Comparison of ENCODE assay signal across 8 cellular contexts in genomic region chr11:64867748-64868462, GRCh38. TPM values are rescaled to one million over a fixed set of nuclear protein-coding genes. Genes with fewer than 3 reads are reported as not detected.
A peak's percentile ranks its signal among the peaks of the same experiment; 100 is the strongest.
DNase-seq lines count a peak whose midpoint lies in the region; ATAC-seq and TF ChIP-seq lines count a peak whose summit lies in the region.

No MANE protein-coding gene starts in this region.

- POLR2A ChIA-PET in naive thymus-derived CD8-positive, alpha-beta T cell (lab: Charles Lee): interaction anchor here (0.7 to 45.7 kb wide), 5 partner anchors 10 to 1091 kb away, joined by 3 to 2449 read pairs (median 22); partner anchors contain the start of genes CDC42BPG, EHD1 and SF1

- H3K27me3 ChIP-seq in ascending aorta: no peaks in the 10 kb centered on the region
- no peaks in the 10 kb centered on the region for H3K27me3 ChIP-seq in WERI-Rb-1 (ENCODE audit: insufficient read depth, low read depth, severe bottlenecking)

- peak overlapping the region; percentile 56 for H3K4me3 Mint-ChIP-seq in stimulated activated naive CD8-positive, alpha-beta T cell treated with anti-CD3 and anti-CD28 coated beads, Interleukin-15, Interleukin-2, amounts not matched to agents 100 ng/mL and 50 ng/mL, for 24 hours
- peak overlapping the region; percentile 73 to 87 (median 80) for H3K4me3 Mint-ChIP-seq in naive thymus-derived CD8-positive, alpha-beta T cell

- no peaks in the 10 kb centered on the region for H3K27me3 Mint-ChIP-seq in stimulated activated naive CD8-positive, alpha-beta T cell treated with anti-CD3 and anti-CD28 coated beads, Interleukin-15, Interleukin-2, amounts not matched to agents 100 ng/mL and 50 ng/mL, for 24 hours
- H3K27me3 Mint-ChIP-seq in naive thymus-derived CD8-positive, alpha-beta T cell: no peaks in the 10 kb centered on the region

- ATAC-seq in stimulated activated naive CD8-positive, alpha-beta T cell treated with anti-CD3 and anti-CD28 coated beads, Interleukin-15, Interleukin-2, amounts not matched to agents 100 U/mL and 50 U/mL, for 24 hours: no peak
- no peak for ATAC-seq in naive thymus-derived CD8-positive, alpha-beta T cell

- peaks cover 95% of the 10 kb centered on the region for H3K4me1 Mint-ChIP-seq in stimulated activated naive CD8-positive, alpha-beta T cell treated with anti-CD3 and anti-CD28 coated beads, Interleukin-15, Interleukin-2, amounts not matched to agents 100 ng/mL and 50 ng/mL, for 24 hours (ENCODE audit: low read depth)
- H3K4me1 Mint-ChIP-seq in naive thymus-derived CD8-positive, alpha-beta T cell: peaks cover 39 to 96% (median 92%) of the 10 kb centered on the region in 4 donors

- H3K36me3 ChIP-seq in ascending aorta (peaks cover 21 to 29% of the 10 kb centered on the region in 2 donors), WERI-Rb-1 (peaks cover 7% of the 10 kb centered on the region; the same call in 1 of the 2 replicates)

- TF ChIP-seq CTCF in ascending aorta (IDR thresholded peaks at IDR 0.05) (no peak), WERI-Rb-1 (IDR thresholded peaks at IDR 0.05; ENCODE audit: low read depth, low read length) (no peak)

- peak overlapping the region; percentile 97 to 98 for H3K27ac ChIP-seq in ascending aorta
- H3K27ac ChIP-seq in WERI-Rb-1: no peak overlapping the region

- H3K9me3 Mint-ChIP-seq in stimulated activated naive CD8-positive, alpha-beta T cell treated with anti-CD3 and anti-CD28 coated beads, Interleukin-15, Interleukin-2, amounts not matched to agents 100 ng/mL and 50 ng/mL, for 24 hours: peaks cover 5% of the 10 kb centered on the region
- peaks cover 0 to 4% (median 0%) of the 10 kb centered on the region in 9 donors for H3K9me3 Mint-ChIP-seq in naive thymus-derived CD8-positive, alpha-beta T cell

- peaks cover 45% of the 10 kb centered on the region for H3K36me3 Mint-ChIP-seq in stimulated activated naive CD8-positive, alpha-beta T cell treated with anti-CD3 and anti-CD28 coated beads, Interleukin-15, Interleukin-2, amounts not matched to agents 100 ng/mL and 50 ng/mL, for 24 hours (ENCODE audit: low read depth)
- H3K36me3 Mint-ChIP-seq in naive thymus-derived CD8-positive, alpha-beta T cell: peaks cover 4 to 44% (median 15%) of the 10 kb centered on the region in 3 donors

- intact Hi-C loops in ascending aorta (cut with DNase I): no loop called here

- H3K4me3 ChIP-seq in ascending aorta: no peak overlapping the region
- no peak overlapping the region for H3K4me3 ChIP-seq in WERI-Rb-1 (ENCODE audit: low read depth, low read length)

- H3K9me3 ChIP-seq in ascending aorta: no peaks in the 10 kb centered on the region
- no peaks in the 10 kb centered on the region for H3K9me3 ChIP-seq in WERI-Rb-1 (ENCODE audit: severe bottlenecking)

- no peak for DNase-seq in stimulated activated naive CD8-positive, alpha-beta T cell treated with anti-CD3 and anti-CD28 coated beads, Interleukin-15, Interleukin-2, amounts not matched to agents 100 U/mL and 50 U/mL, for 24 hours
- no peak for DNase-seq in ascending aorta (ENCODE audit: low spot score in 2 of 2)
- no peak for DNase-seq in naive thymus-derived CD8-positive, alpha-beta T cell
- no peak for DNase-seq in ecto neural progenitor cell (ENCODE audit: low spot score)
- no peak for DNase-seq in NCI-H187 treated with DMSO at 0.1 percent for 48 hours (lab: John Stamatoyannopoulos, UW)
- DNase-seq in AG20443 (ENCODE audit: low spot score): no peak
- DNase-seq in WERI-Rb-1: no peak

- H3K4me1 ChIP-seq in ascending aorta: peaks cover 58 to 90% of the 10 kb centered on the region in 2 donors

- peak overlapping the region; percentile 85 for H3K27ac Mint-ChIP-seq in stimulated activated naive CD8-positive, alpha-beta T cell treated with anti-CD3 and anti-CD28 coated beads, Interleukin-15, Interleukin-2, amounts not matched to agents 100 ng/mL and 50 ng/mL, for 24 hours
- H3K27ac Mint-ChIP-seq in naive thymus-derived CD8-positive, alpha-beta T cell: peak overlapping the region; percentile 91 to 96 (median 94)

RNA-seq across cellular contexts. Expression of gene EHD1, which starts 10.5 kb away (rescaled TPM):
- 216 TPM for total RNA-seq in ascending aorta
- 100 to 1,000 TPM; 217 to 226 TPM for total RNA-seq in naive thymus-derived CD8-positive, alpha-beta T cell
- 100 to 1,000 TPM; 137 to 164 (median 154) TPM for polyA plus RNA-seq in naive thymus-derived CD8-positive, alpha-beta T cell

RNA-seq across cellular contexts. Expression of gene CDC42BPG, which starts 23.5 kb away (rescaled TPM):
- total RNA-seq in ascending aorta: not detected
- 10 to 100 TPM in 1 of 2 experiments, 1 to 10 TPM in 1; 9.0 to 10.3 TPM for total RNA-seq in naive thymus-derived CD8-positive, alpha-beta T cell
- polyA plus RNA-seq in naive thymus-derived CD8-positive, alpha-beta T cell: under 1 TPM; 0.09 to 0.38 (median 0.13) TPM

RNA-seq across cellular contexts. Expression of gene ATG2A, which starts 49.1 kb away (rescaled TPM):
- 39.5 TPM for total RNA-seq in ascending aorta
- 10 to 100 TPM; 39.5 to 41.4 TPM for total RNA-seq in naive thymus-derived CD8-positive, alpha-beta T cell
- 1 to 10 TPM; 3.4 to 4.2 (median 3.6) TPM for polyA plus RNA-seq in naive thymus-derived CD8-positive, alpha-beta T cell

RNA-seq across cellular contexts. Expression of gene PPP2R5B, which starts 56.6 kb away (rescaled TPM):
- total RNA-seq in ascending aorta: 115 TPM
- 10 to 100 TPM; 13.4 to 16.0 TPM for total RNA-seq in naive thymus-derived CD8-positive, alpha-beta T cell
- 1 to 10 TPM; 4.7 to 6.6 (median 5.3) TPM for polyA plus RNA-seq in naive thymus-derived CD8-positive, alpha-beta T cell

RNA-seq across cellular contexts. Expression of gene MEN1, which starts 57.6 kb away (rescaled TPM):
- total RNA-seq in ascending aorta: 36.6 TPM
- total RNA-seq in naive thymus-derived CD8-positive, alpha-beta T cell: 10 to 100 TPM; 50.7 to 54.1 TPM
- 10 to 100 TPM; 22.1 to 57.4 (median 36.1) TPM for polyA plus RNA-seq in naive thymus-derived CD8-positive, alpha-beta T cell
